ENCODE assay signal across 24 cellular contexts in the genomic region with DNA sequence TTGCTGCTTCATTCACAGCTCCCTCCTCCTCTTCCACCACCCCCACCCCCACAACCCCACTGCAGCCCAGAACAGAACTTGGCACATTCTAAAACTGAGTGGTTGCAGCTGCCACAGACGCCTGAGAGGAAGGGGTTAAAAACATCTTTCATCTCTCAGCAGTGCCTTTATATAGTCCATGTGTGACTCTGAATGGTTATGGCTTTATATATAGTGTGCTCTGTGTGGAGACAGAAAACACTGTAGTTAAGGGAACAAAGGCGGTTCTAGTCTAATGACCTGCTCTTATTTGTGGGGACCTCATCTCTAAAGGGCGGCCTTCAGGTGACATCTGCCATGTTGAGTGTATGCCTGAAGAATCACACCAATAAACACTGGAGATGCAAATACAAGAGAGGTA.
DNase-seq lines count a peak whose midpoint lies in the region; ATAC-seq and TF ChIP-seq lines count a peak whose summit lies in the region.
"Had no signal": no experiment of that assay in that cellular context is flagged by ENCODE, and none has a peak within 500 bp of the region (broad histone marks: within the 10 kb centered on the region; RNA-seq: fewer than 3 reads in every experiment).

No MANE protein-coding gene starts in this region.

- TF ChIP-seq CTCF in nephron progenitor cell (IDR thresholded peaks at IDR 0.05), result no peak

- ATAC-seq in GM21360 (IDR thresholded peaks at IDR 0.05; ENCODE audit: unreplicated experiment), result no peak
- ATAC-seq: activated CD4-positive, alpha-beta T cell treated with anti-CD3 and anti-CD28 coated beads for 36 hours; effector memory CD8-positive, alpha-beta T cell had no signal

- peaks cover 6% of the 10 kb centered on the region; the same call in 1 of the 2 replicates for H3K9me3 ChIP-seq in BLaER1
- H3K9me3 ChIP-seq: HAP-1, heart left ventricle, ovary, transverse colon had no signal

- H3K9ac ChIP-seq in BLaER1, result no peak overlapping the region

- H3K4me1 Mint-ChIP-seq in nephron progenitor cell, result peaks cover 37% of the 10 kb centered on the region

- H3K27ac ChIP-seq in BLaER1, result no peak overlapping the region
- H3K27ac ChIP-seq: cardiac muscle cell, ovary had no signal

- DNase-seq in DMS153 treated with DMSO at 0.1 percent for 48 hours (lab: John Stamatoyannopoulos, UW; ENCODE audit: unreplicated experiment), result peak; percentile 65
- peak; percentile 62 for DNase-seq in NCI-H69 (lab: John Stamatoyannopoulos, UW)
- peak; percentile 12 for DNase-seq in germinal center (ENCODE audit: low spot score)
- DNase-seq in NCI-H446 treated with DMSO at 0.1 percent for 48 hours (lab: John Stamatoyannopoulos, UW), result no peak
- no peak for DNase-seq in nephron progenitor cell
- DNase-seq: activated CD4-positive, alpha-beta T cell treated with anti-CD3 and anti-CD28 coated beads for 36 hours; activated effector memory CD4-positive, alpha-beta T cell treated with anti-CD3 and anti-CD28 coated beads, Interleukin-2, amount 50 U/mL, for 16 hours; activated naive CD8-positive, alpha-beta T cell treated with anti-CD3 and anti-CD28 coated beads for 36 hours; activated T-cell treated with anti-CD3 and anti-CD28 coated beads, Interleukin-2, amount 50 U/mL, for 1 hour; aorta; cortex of kidney; effector memory CD8-positive, alpha-beta T cell; erythroblast; heart left ventricle; ovary; Right ventricle myocardium superior; transverse colon had no signal

- H3K4me3 ChIP-seq in BLaER1, result no peak overlapping the region
- H3K4me3 ChIP-seq: cardiac muscle cell, HAP-1, heart left ventricle, K562, lung, ovary, transverse colon had no signal

- H3K27me3 Mint-ChIP-seq in nephron progenitor cell (ENCODE audit: low read depth, poor library complexity), result peaks cover 21% of the 10 kb centered on the region
- H3K27me3 Mint-ChIP-seq: activated CD4-positive, alpha-beta T cell treated with anti-CD3 and anti-CD28 coated beads for 36 hours; activated naive CD8-positive, alpha-beta T cell treated with anti-CD3 and anti-CD28 coated beads for 36 hours; effector memory CD8-positive, alpha-beta T cell had no signal

- H3K4me3 Mint-ChIP-seq in nephron progenitor cell, result no peak overlapping the region
- H3K4me3 Mint-ChIP-seq: activated CD4-positive, alpha-beta T cell treated with anti-CD3 and anti-CD28 coated beads for 36 hours; activated naive CD8-positive, alpha-beta T cell treated with anti-CD3 and anti-CD28 coated beads for 36 hours; CD14-positive monocyte; effector memory CD8-positive, alpha-beta T cell had no signal

- no peak overlapping the region for H3K27ac Mint-ChIP-seq in nephron progenitor cell
- H3K27ac Mint-ChIP-seq: activated CD4-positive, alpha-beta T cell treated with anti-CD3 and anti-CD28 coated beads for 36 hours; activated naive CD8-positive, alpha-beta T cell treated with anti-CD3 and anti-CD28 coated beads for 36 hours; effector memory CD8-positive, alpha-beta T cell had no signal

- peaks cover 37% of the 10 kb centered on the region for H3K9me3 Mint-ChIP-seq in nephron progenitor cell
- H3K9me3 Mint-ChIP-seq: activated naive CD8-positive, alpha-beta T cell treated with anti-CD3 and anti-CD28 coated beads for 36 hours; effector memory CD8-positive, alpha-beta T cell had no signal

- H3K36me3 ChIP-seq in BLaER1, result no peaks in the 10 kb centered on the region
- H3K36me3 ChIP-seq: cardiac muscle cell, HAP-1, heart left ventricle, ovary, transverse colon had no signal

- H4K20me1 ChIP-seq in BLaER1, result no peaks in the 10 kb centered on the region

- H3K4me2 ChIP-seq in BLaER1, result peak overlapping the region; percentile 62

- H3K36me3 Mint-ChIP-seq in nephron progenitor cell (ENCODE audit: low read depth), result no peaks in the 10 kb centered on the region
- H3K36me3 Mint-ChIP-seq: activated naive CD8-positive, alpha-beta T cell treated with anti-CD3 and anti-CD28 coated beads for 36 hours; CD14-positive monocyte had no signal

- H3K27me3 ChIP-seq in BLaER1, result no peaks in the 10 kb centered on the region
- H3K27me3 ChIP-seq: cardiac muscle cell, ovary, transverse colon had no signal

- H3K4me1 ChIP-seq in BLaER1, result peaks cover 77% of the 10 kb centered on the region
- H3K4me1 ChIP-seq: HAP-1 had no signal

Comparison
In these comparisons a context has a peak if more than half of its experiments do, and no peak if none do; other contexts are left out.
1. DNase-seq: peak in DMS153 treated with DMSO at 0.1 percent for 48 hours (single experiment), NCI-H69 (single experiment) and germinal center (single experiment); none in NCI-H446 treated with DMSO at 0.1 percent for 48 hours (single experiment) and nephron progenitor cell (single experiment).